8 cellular contexts compared by ENCODE assay signal in genomic region chr1:25774921-25775774, GRCh38. TPM values are rescaled to one million over a fixed set of nuclear protein-coding genes. Genes with fewer than 3 reads are reported as not detected.
DNase-seq lines count a peak whose midpoint lies in the region; ATAC-seq and TF ChIP-seq lines count a peak whose summit lies in the region.

No MANE protein-coding gene starts in this region.

- H3K9me3 Mint-ChIP-seq in natural killer cell, result no peaks in the 10 kb centered on the region

- peaks cover 19 to 21% of the 10 kb centered on the region in 2 donors for H3K4me1 Mint-ChIP-seq in natural killer cell

- ATAC-seq in natural killer cell (peak; percentile 64 to 83 (median 81)), GM21529 (IDR thresholded peaks at IDR 0.05; ENCODE audit: unreplicated experiment) (no peak)

- intact Hi-C loops in natural killer cell (cut with micrococcal nuclease), result loop anchor here (10.0 kb wide), 1 partner anchor 230 kb away; the partner anchor contains the start of gene LDLRAP1
- intact Hi-C loops in cardiac septum (cut with DNase I), result no loop called here

- peak; percentile 72 for DNase-seq in DMS79 (lab: John Stamatoyannopoulos, UW)
- peak; percentile 77 for DNase-seq in NCI-H2227 (lab: John Stamatoyannopoulos, UW; ENCODE audit: unreplicated experiment)
- peak; percentile 78 for DNase-seq in activated T-cell treated with anti-CD3 and anti-CD28 coated beads for 24 hours (ENCODE audit: low read depth)
- DNase-seq in natural killer cell, result peak; percentile 22
- no peak for DNase-seq in NCI-H1048 (lab: John Stamatoyannopoulos, UW)
- DNase-seq in cardiac septum (ENCODE audit: low spot score), result no peak
- DNase-seq in occipital lobe (lab: John Stamatoyannopoulos, UW), result no peak

- H3K27me3 Mint-ChIP-seq in natural killer cell (ENCODE audit: low read depth in 2 of 2), result peaks cover 8 to 12% of the 10 kb centered on the region in 2 donors

- H3K36me3 Mint-ChIP-seq in natural killer cell, result no peaks in the 10 kb centered on the region

- TF ChIP-seq CTCF in natural killer cell (IDR thresholded peaks at IDR 0.05), result no peak

- H3K27ac Mint-ChIP-seq in natural killer cell, result peak overlapping the region; percentile 55 to 66

- H3K4me3 Mint-ChIP-seq in natural killer cell, result peak overlapping the region; percentile 59

RNA-seq across cellular contexts. Expression of gene SELENON, which starts 24.8 kb away (rescaled TPM):
- 10 to 100 TPM in 2 of 3 donors, 1 to 10 TPM in 1; 9.7 to 16.4 (median 11.1) TPM for total RNA-seq in natural killer cell
- total RNA-seq in cardiac septum, result 53.0 TPM
- total RNA-seq in occipital lobe, result 10.3 TPM

RNA-seq across cellular contexts. Expression of gene MTFR1L, which starts 44.6 kb away (rescaled TPM):
- total RNA-seq in natural killer cell, result 10 to 100 TPM; 33.4 to 39.0 (median 39.0) TPM
- 187 TPM for total RNA-seq in cardiac septum
- total RNA-seq in occipital lobe, result 32.8 TPM

Comparison
In these comparisons a context has a peak if more than half of its experiments do, and no peak if none do; other contexts are left out.
1. DNase-seq: peak in DMS79 (single experiment), NCI-H2227 (single experiment), activated T-cell treated with anti-CD3 and anti-CD28 coated beads for 24 hours (single experiment) and natural killer cell (single experiment); none in NCI-H1048 (single experiment), cardiac septum (single experiment) and occipital lobe (single experiment).